Comparison of ENCODE assay signal across 26 cellular contexts in genomic region chr7:93307943-93308342, GRCh38.
"Had no signal": no experiment of that assay in that cellular context is flagged by ENCODE, and none has a peak within 500 bp of the region (broad histone marks: within the 10 kb centered on the region; RNA-seq: fewer than 3 reads in every experiment).

No MANE protein-coding gene starts in this region.

- DNase-seq: activated CD4-positive, alpha-beta memory T cell treated with anti-CD3 and anti-CD28 coated beads, Interleukin-2, amount 10 ng/mL, durations not matched to agents 7 days and 5 days; activated CD4-positive, alpha-beta T cell treated with anti-CD3 and anti-CD28 coated beads for 1 hour; activated CD4-positive, alpha-beta T cell treated with anti-CD3 and anti-CD28 coated beads, Interleukin-2, amount 10 ng/mL, durations not matched to agents 7 days and 5 days; activated CD8-positive, alpha-beta memory T cell treated with anti-CD3 and anti-CD28 coated beads, Interleukin-2, amount 50 U/mL, for 48 hours; activated gamma-delta T cell; activated naive CD4-positive, alpha-beta T cell treated with anti-CD3 and anti-CD28 coated beads, Interleukin-2, amount 10 ng/mL, durations not matched to agents 7 days and 5 days; activated naive CD8-positive, alpha-beta T cell treated with anti-CD3 and anti-CD28 coated beads, Interleukin-2, amount 10 ng/mL, durations not matched to agents 7 days and 5 days; activated T-cell treated with anti-CD3 and anti-CD28 coated beads, Interleukin-2, amount 50 U/mL, for 24 hours; caudate nucleus; left ventricle myocardium inferior; naive B cell; nephron progenitor cell; ovary; retina; sigmoid colon; spleen; stimulated activated CD4-positive, alpha-beta T cell treated with anti-CD3 and anti-CD28 coated beads, Interleukin-2, amount 100 ng/mL, for 48 hours; stimulated activated naive CD4-positive, alpha-beta T cell treated with Interleukin-2 at 50 U/mL for 16 hours; T-helper 2 cell had no signal

- H3K27me3 ChIP-seq: brain microvascular endothelial cell, foreskin keratinocyte, neutrophil, ovary, sigmoid colon, spleen, tibial nerve had no signal

- H3K4me3 ChIP-seq: left ventricle myocardium inferior, lung, ovary, sigmoid colon, spleen, tibial nerve had no signal

- H3K4me1 ChIP-seq: left ventricle myocardium inferior, sigmoid colon, spleen, tibial nerve had no signal

- H3K27ac ChIP-seq: foreskin keratinocyte, left ventricle myocardium inferior, neutrophil, ovary, sigmoid colon, spleen, tibial nerve had no signal

- H3K9me3 ChIP-seq: left ventricle myocardium inferior, neutrophil, ovary, sigmoid colon, spleen, tibial nerve had no signal

- FAIRE-seq: endothelial cell of umbilical vein had no signal

- ATAC-seq: WTC11 had no signal

- H3K36me3 ChIP-seq: brain microvascular endothelial cell, ovary had no signal
